15 cellular contexts compared by ENCODE assay signal in the genomic region with DNA sequence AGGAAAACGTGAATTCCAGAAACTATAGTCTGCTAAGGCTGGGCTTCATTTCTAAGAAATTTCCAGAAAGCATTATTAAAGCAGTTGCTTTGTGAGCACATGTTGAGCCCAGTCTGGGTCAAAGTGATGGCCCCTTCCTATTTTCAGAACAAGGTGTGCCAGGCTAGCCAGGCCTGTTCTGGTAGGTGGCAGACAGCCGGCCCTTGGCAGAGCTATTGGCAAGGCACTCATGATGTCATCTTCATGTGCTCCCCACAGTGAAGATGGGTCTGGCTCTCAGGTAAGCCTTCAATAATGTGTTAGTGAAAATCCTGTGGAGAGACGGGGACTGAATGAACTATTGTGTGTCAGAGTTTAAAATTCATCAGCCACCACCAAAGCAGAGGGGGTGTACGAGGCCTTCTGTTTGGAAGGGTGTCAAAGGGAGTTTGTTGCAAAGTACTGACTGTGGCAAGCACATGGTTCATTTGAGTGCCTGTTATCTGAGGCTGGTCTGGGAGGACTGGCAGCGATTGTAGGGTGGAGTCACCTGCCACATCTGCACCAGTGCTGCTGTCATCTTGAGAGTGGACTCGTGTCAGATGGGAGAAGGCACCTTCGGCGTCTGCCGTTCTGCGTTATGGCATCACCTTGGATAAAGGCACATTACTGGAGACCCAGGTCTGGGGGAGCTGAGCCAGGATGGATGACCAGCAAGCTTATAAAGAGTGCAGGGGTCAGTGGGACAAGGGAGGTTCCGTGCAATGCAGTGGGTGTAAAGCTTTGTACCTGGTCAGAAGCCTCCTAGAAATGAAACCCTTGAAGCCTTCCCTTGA. TPM values are rescaled to one million over a fixed set of nuclear protein-coding genes. Genes with fewer than 3 reads are reported as not detected.
A peak's percentile ranks its signal among the peaks of the same experiment; 100 is the strongest.
DNase-seq lines count a peak whose midpoint lies in the region; ATAC-seq and TF ChIP-seq lines count a peak whose summit lies in the region.
"Had no signal": no experiment of that assay in that cellular context is flagged by ENCODE, and none has a peak within 500 bp of the region (broad histone marks: within the 10 kb centered on the region; RNA-seq: fewer than 3 reads in every experiment).

No MANE protein-coding gene starts in this region.

- H3K4me1 ChIP-seq in breast epithelium = no peaks in the 10 kb centered on the region

- H3K27me3 ChIP-seq in layer of hippocampus (ENCODE audit: control insufficient read depth, insufficient read depth, low read length) (no peaks in the 10 kb centered on the region), breast epithelium (no peaks in the 10 kb centered on the region)

- TF ChIP-seq CTCF in breast epithelium (IDR thresholded peaks at IDR 0.05) = no peak

- H3K4me3 ChIP-seq in breast epithelium = no peak overlapping the region

- in situ Hi-C loops in G401 (cut with HindIII; ENCODE audit: low sequenced_read_pairs) = no loop called here

- no peaks in the 10 kb centered on the region for H3K36me3 ChIP-seq in breast epithelium

- TF ChIP-seq POLR2A in breast epithelium (IDR thresholded peaks at IDR 0.05) = no peak

- intact Hi-C loops in breast epithelium (cut with DNase I; ENCODE audit: low total_unique reads) = no loop called here

- H3K27ac ChIP-seq in layer of hippocampus (ENCODE audit: low read depth, low read length) (peak overlapping the region; percentile 71), substantia nigra (ENCODE audit: low read depth, low read length, poor library complexity, severe bottlenecking) (peak overlapping the region; percentile 63), breast epithelium (no peak overlapping the region)
- H3K27ac ChIP-seq: C4-2B had no signal

- DNase-seq in G401 (ENCODE audit: low spot score) (peak; percentile 95), cerebellum (ENCODE audit: low spot score) (peak; percentile 89), substantia nigra (lab: John Stamatoyannopoulos, UW) (peak in 13 of 49 donors; percentile 24 to 73 (median 48)), breast epithelium (ENCODE audit: low spot score in 2 of 2) (no peak)
- DNase-seq in activated CD4-positive, alpha-beta T cell treated with anti-CD3 and anti-CD28 coated beads, Interleukin-2, amount 50 U/mL, for 48 hours = no peak
- DNase-seq in stimulated activated CD4-positive, alpha-beta T cell treated with anti-CD3 and anti-CD28 coated beads, Interleukin-2, amount 100 ng/mL, for 24 hours = no peak
- DNase-seq: H7, Kasumi-1, NCI-H1417, NCI-H2029, NCI-H2171 treated with DMSO at 0.1 percent for 48 hours, NCI-H82 had no signal

- no peak for ATAC-seq in HG02981 (IDR thresholded peaks at IDR 0.05; ENCODE audit: unreplicated experiment)

- peaks cover 0 to 4% of the 10 kb centered on the region in 2 donors for H3K9me3 ChIP-seq in breast epithelium

RNA-seq across cellular contexts. Expression of a gene that starts 43.4 kb away (rescaled TPM):
- total RNA-seq in G401 (2014; rRNA removed; shearing (Covaris generic)) = 2.7 and 6.0 TPM in 2 replicates
- 43.8 TPM for total RNA-seq in cerebellum
- 10 to 100 TPM; 14.1 to 36.4 (median 24.0) TPM for total RNA-seq in breast epithelium

Comparison
In these comparisons a context has a peak if more than half of its experiments do, and no peak if none do; other contexts are left out.
1. DNase-seq: peak in G401 (single experiment) and cerebellum (single experiment); none in activated CD4-positive, alpha-beta T cell treated with anti-CD3 and anti-CD28 coated beads, Interleukin-2, amount 50 U/mL, for 48 hours (0 of 2), stimulated activated CD4-positive, alpha-beta T cell treated with anti-CD3 and anti-CD28 coated beads, Interleukin-2, amount 100 ng/mL, for 24 hours (0 of 2) and breast epithelium (0 of 2).
2. H3K27ac ChIP-seq: peak in layer of hippocampus (single experiment) and substantia nigra (single experiment); none in breast epithelium (0 of 2).